ENCODE assay signal across 11 cellular contexts in genomic region chr6:144661101-144661806, GRCh38.
A peak's percentile ranks its signal among the peaks of the same experiment; 100 is the strongest.
DNase-seq lines count a peak whose midpoint lies in the region; ATAC-seq and TF ChIP-seq lines count a peak whose summit lies in the region.
"Had no signal": no experiment of that assay in that cellular context is flagged by ENCODE, and none has a peak within 500 bp of the region (broad histone marks: within the 10 kb centered on the region; RNA-seq: fewer than 3 reads in every experiment).

No MANE protein-coding gene starts in this region.

- in situ Hi-C loops in IMR-90 (cut with MboI; ENCODE audit: low sequenced_read_pairs): no loop called here

- no peak overlapping the region for H3K9ac ChIP-seq in IMR-90 (ENCODE audit: low read depth, low read length)

- TF ChIP-seq RAD21 in IMR-90 (IDR thresholded peaks at IDR 0.05; ENCODE audit: low read length): no peak

- H3K4ac ChIP-seq in IMR-90 (ENCODE audit: low read depth, low read length): no peak overlapping the region

- no peak overlapping the region for H3K4me3 ChIP-seq in A673 (ENCODE audit: low read depth, low read length, poor library complexity, severe bottlenecking)
- H3K4me3 ChIP-seq in IMR-90 (ENCODE audit: insufficient read depth, low read depth, low read length): no peak overlapping the region
- H3K4me3 ChIP-seq: K562, psoas muscle had no signal

- H3K79me1 ChIP-seq in IMR-90 (ENCODE audit: low read depth in 1 of 2, low read length in 2 of 2): peaks cover 5 to 18% of the 10 kb centered on the region in 2 experiments; a peak in 3 of 4 replicates

- H4K91ac ChIP-seq in IMR-90 (ENCODE audit: insufficient read depth, low read depth, low read length): no peak overlapping the region

- dilution Hi-C loops in IMR-90 (cut with HindIII; ENCODE audit: low sequenced_read_pairs, unreplicated experiment): no loop called here

- H3K4me1 Mint-ChIP-seq in activated T-helper 17 cell treated with anti-CD3 and anti-CD28 coated beads, Interleukin-2, amount 50 U/mL, for 72 hours: peaks cover 37% of the 10 kb centered on the region

- peak overlapping the region; percentile 49; the same call in 1 of the 2 replicates for H3K14ac ChIP-seq in IMR-90 (replicated peaks; ENCODE audit: low read depth, low read length)

- no peak overlapping the region for H2AK9ac ChIP-seq in IMR-90 (replicated peaks; ENCODE audit: low read depth, low read length, poor library complexity)

- H4K8ac ChIP-seq in IMR-90 (ENCODE audit: low read depth in 2 of 2, low read length in 2 of 2): no peak overlapping the region

- H3K4me3 Mint-ChIP-seq in activated T-helper 17 cell treated with anti-CD3 and anti-CD28 coated beads, Interleukin-2, amount 50 U/mL, for 72 hours: peak overlapping the region; percentile 84

- H3K9me3 ChIP-seq in A673 (ENCODE audit: low read depth, low read length, poor library complexity, severe bottlenecking) (no peaks in the 10 kb centered on the region), IMR-90 (ENCODE audit: control insufficient read depth, insufficient read depth, low read length) (no peaks in the 10 kb centered on the region)
- H3K9me3 ChIP-seq: psoas muscle had no signal

- no peaks in the 10 kb centered on the region for H3K9me3 Mint-ChIP-seq in activated T-helper 17 cell treated with anti-CD3 and anti-CD28 coated beads, Interleukin-2, amount 50 U/mL, for 72 hours

- no peak overlapping the region for H3K23ac ChIP-seq in IMR-90 (ENCODE audit: low read depth, low read length)

- H2BK120ac ChIP-seq in IMR-90 (ENCODE audit: low read depth, low read length): no peak overlapping the region

- H4K5ac ChIP-seq in IMR-90 (ENCODE audit: low read depth, low read length): no peak overlapping the region

- no peaks in the 10 kb centered on the region for H3K27me3 Mint-ChIP-seq in activated T-helper 17 cell treated with anti-CD3 and anti-CD28 coated beads, Interleukin-2, amount 50 U/mL, for 72 hours

- H3K27ac ChIP-seq in A673 (ENCODE audit: low read depth, low read length, poor library complexity, severe bottlenecking) (no peak overlapping the region), IMR-90 (ENCODE audit: insufficient read depth, low read length) (no peak overlapping the region)
- H3K27ac ChIP-seq: psoas muscle had no signal

- H3K36me3 ChIP-seq in A673 (ENCODE audit: insufficient read depth, low read length, poor library complexity, severe bottlenecking) (no peaks in the 10 kb centered on the region), IMR-90 (ENCODE audit: control insufficient read depth, insufficient read depth, low read length) (no peaks in the 10 kb centered on the region)

- no peak overlapping the region for H2AFZ ChIP-seq in IMR-90 (replicated peaks; ENCODE audit: low read length, poor library complexity)

- H3K9me1 ChIP-seq in IMR-90 (ENCODE audit: insufficient read depth, low read length): no peaks in the 10 kb centered on the region

- TF ChIP-seq POLR2A in IMR-90 (IDR thresholded peaks at IDR 0.05; ENCODE audit: low read depth, low read length): no peak

- intact Hi-C loops in A673 (cut with micrococcal nuclease; ENCODE audit: unreplicated experiment): no loop called here
- intact Hi-C loops in IMR-90 (cut with micrococcal nuclease): no loop called here

- no CpG with 5 or more reads among the region's 8 CpGs for WGBS in IMR-90 (ENCODE audit: extremely low coverage in 2 of 2, insufficient read length in 1 of 2), 2 experiments

- no peak overlapping the region for H2BK5ac ChIP-seq in IMR-90 (ENCODE audit: low read depth, low read length, poor library complexity, severe bottlenecking)

- no peak overlapping the region for H3K56ac ChIP-seq in IMR-90 (ENCODE audit: extremely low read depth, insufficient read depth, low read length)

- POLR2A ChIA-PET in A673 (lab: Charles Lee; ENCODE audit: low non-redundant PET): interaction anchor here (0.6 kb wide), 1 partner anchor 78 kb away, joined by 4 read pairs; no protein-coding TSS in a partner anchor
- POLR2A ChIA-PET in IMR-90 (lab: Charles Lee; ENCODE audit: unreplicated experiment): interaction anchor here (0.6 kb wide), 1 partner anchor 364 kb away, joined by 3 read pairs; no protein-coding TSS in a partner anchor

- no peak overlapping the region for H2BK15ac ChIP-seq in IMR-90 (ENCODE audit: low read depth, low read length)

- H3K27me3 ChIP-seq in A673 (replicated peaks; ENCODE audit: insufficient read depth, low read depth, low read length, poor library complexity) (no peaks in the 10 kb centered on the region), IMR-90 (ENCODE audit: control insufficient read depth, insufficient read depth, low read length) (no peaks in the 10 kb centered on the region)

- H3K4me1 ChIP-seq in A673 (ENCODE audit: insufficient read depth, low read length, poor library complexity, severe bottlenecking): peaks cover 43% of the 10 kb centered on the region
- peaks cover 12% of the 10 kb centered on the region for H3K4me1 ChIP-seq in IMR-90 (ENCODE audit: control insufficient read depth, insufficient read depth, low read length)
- H3K4me1 ChIP-seq: psoas muscle had no signal

- no peak overlapping the region for H2BK20ac ChIP-seq in IMR-90 (ENCODE audit: low read depth, low read length)

- peak; percentile 60 for DNase-seq in A673 (ENCODE audit: low spot score)
- DNase-seq in IMR-90: peak; percentile 42
- DNase-seq in kidney glomerular epithelial cell (lab: John Stamatoyannopoulos, UW): peak; percentile 68
- DNase-seq in DMS79 (lab: John Stamatoyannopoulos, UW): no peak
- no peak for DNase-seq in RPMI8226
- no peak for DNase-seq in NK-92 treated with Interleukin-12 subunit alpha and Interleukin-12 subunit beta, amount 100 ng/mL, for 24 hours (lab: John Stamatoyannopoulos, UW)
- DNase-seq: AML-193, psoas muscle had no signal

- no TSS peak for BruUV-seq in A673 (replicated peaks; lab: Mats Ljungman, UMichigan)
- no TSS peak for BruUV-seq in IMR-90 (replicated peaks; lab: Mats Ljungman, UMichigan)

- ATAC-seq in IMR-90 (ENCODE audit: low read depth) (no peak), HG02840 (IDR thresholded peaks at IDR 0.05; ENCODE audit: low FRiP score, unreplicated experiment) (no peak)
- no peak for ATAC-seq in activated T-helper 17 cell treated with anti-CD3 and anti-CD28 coated beads, Interleukin-2, amount 50 U/mL, for 72 hours (replicated peaks)
- ATAC-seq: K562, psoas muscle had no signal

- CTCF ChIA-PET in A673 (lab: Charles Lee) (no interaction called here), IMR-90 (lab: Yijun Ruan, JAX) (no interaction called here)

- no peak overlapping the region for H2AK5ac ChIP-seq in IMR-90 (ENCODE audit: low read depth, low read length)

- no peak for TF ChIP-seq CTCF in A673 (conservative IDR thresholded peaks at IDR 0.05; ENCODE audit: low read depth, low read length)
- TF ChIP-seq CTCF in IMR-90 (conservative IDR thresholded peaks at IDR 0.05; ENCODE audit: low read depth, low read length): no peak

- H3K18ac ChIP-seq in IMR-90 (ENCODE audit: low read depth, low read length): no peak overlapping the region

- no peak overlapping the region for H3K27ac Mint-ChIP-seq in activated T-helper 17 cell treated with anti-CD3 and anti-CD28 coated beads, Interleukin-2, amount 50 U/mL, for 72 hours

- H4K20me1 ChIP-seq in IMR-90 (ENCODE audit: insufficient read depth, low read length): no peaks in the 10 kb centered on the region

- H3K36me3 Mint-ChIP-seq in activated T-helper 17 cell treated with anti-CD3 and anti-CD28 coated beads, Interleukin-2, amount 50 U/mL, for 72 hours (ENCODE audit: low read depth): no peaks in the 10 kb centered on the region

- no peak overlapping the region for H3K4me2 ChIP-seq in IMR-90 (ENCODE audit: low read depth, low read length)

TF ChIP-seq in IMR-90, 13 proteins besides CTCF, POLR2A, EP300 and RAD21:
- no peak for TF ChIP-seq BHLHE40 (IDR thresholded peaks at IDR 0.05; ENCODE audit: low read depth, low read length)
- TF ChIP-seq FOS (IDR thresholded peaks at IDR 0.05; ENCODE audit: low read depth, low read length): no peak
- no peak for TF ChIP-seq NFE2L2 (IDR thresholded peaks at IDR 0.05; ENCODE audit: low read depth, low read length)
- TF ChIP-seq MAFK (IDR thresholded peaks at IDR 0.05; ENCODE audit: low read depth, low read length): no peak
- no peak for TF ChIP-seq MXI1 (IDR thresholded peaks at IDR 0.05; ENCODE audit: borderline replicate concordance, low read depth, low read length)
- TF ChIP-seq USF2 (IDR thresholded peaks at IDR 0.05; ENCODE audit: low read depth, low read length): no peak
- no peak for TF ChIP-seq RCOR1 (IDR thresholded peaks at IDR 0.05; ENCODE audit: insufficient replicate concordance, low read length)
- no peak for TF ChIP-seq ELK1 (IDR thresholded peaks at IDR 0.05; ENCODE audit: borderline replicate concordance, low read depth, low read length)
- TF ChIP-seq RFX5 (IDR thresholded peaks at IDR 0.05; ENCODE audit: low read depth, low read length): no peak
- TF ChIP-seq SMC3 (IDR thresholded peaks at IDR 0.05; ENCODE audit: low read depth, low read length): no peak
- TF ChIP-seq CHD1 (IDR thresholded peaks at IDR 0.05; ENCODE audit: low read depth, low read length): no peak
- TF ChIP-seq CEBPB (IDR thresholded peaks at IDR 0.05; ENCODE audit: low read depth, low read length): no peak
- TF ChIP-seq MAZ (IDR thresholded peaks at IDR 0.05; ENCODE audit: borderline replicate concordance, low read depth, low read length): no peak

Comparison
In these comparisons a context has a peak if more than half of its experiments do, and no peak if none do; other contexts are left out.
1. DNase-seq: peak in A673 (single experiment), IMR-90 (single experiment) and kidney glomerular epithelial cell (single experiment); none in DMS79 (single experiment), RPMI8226 (single experiment) and NK-92 treated with Interleukin-12 subunit alpha and Interleukin-12 subunit beta, amount 100 ng/mL, for 24 hours (single experiment).